ENCODE assay signal across 20 cellular contexts in the genomic region with DNA sequence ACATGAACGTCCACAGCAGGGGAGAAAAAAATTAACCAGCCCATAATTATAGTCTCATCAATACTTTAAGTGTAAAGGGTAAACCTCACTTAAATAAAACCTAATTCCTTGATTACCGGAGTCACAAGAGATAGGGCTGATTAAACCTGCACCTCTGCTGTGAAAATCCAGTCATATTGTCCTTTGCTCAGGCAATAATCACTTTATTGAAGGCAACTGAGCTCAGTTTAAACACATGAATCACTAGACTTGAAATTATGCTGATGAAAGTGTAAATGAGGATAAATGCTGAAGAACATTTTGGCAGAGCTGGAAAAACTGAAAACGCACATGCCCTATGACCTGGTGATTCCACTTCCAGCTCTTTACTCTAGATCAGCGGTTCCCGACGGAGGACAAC. TPM values are rescaled to one million over a fixed set of nuclear protein-coding genes. Genes with fewer than 3 reads are reported as not detected.
"Had no signal": no experiment of that assay in that cellular context is flagged by ENCODE, and none has a peak within 500 bp of the region (broad histone marks: within the 10 kb centered on the region; RNA-seq: fewer than 3 reads in every experiment).

No MANE protein-coding gene starts in this region.

- H3K27ac ChIP-seq: HL-60, KMS-11, RWPE1 had no signal

- DNase-seq: Kasumi-1; MM.1S; NCI-H1092 treated with DMSO at 0.1 percent for 48 hours; NCI-H187; NCI-H2029; NCI-H345; NCI-H526 treated with DMSO at 0.1 percent for 48 hours; NCI-H748 treated with DMSO at 0.1 percent for 48 hours; NK-92 treated with Interleukin-12 subunit alpha and Interleukin-12 subunit beta, amount 100 ng/mL, for 24 hours; PC-3; SHP77; SK-N-SH; T-helper 1 cell had no signal

- H3K27ac Mint-ChIP-seq: IgD-negative memory B cell had no signal

- H3K4me3 ChIP-seq: K562 had no signal

- H3K4me3 Mint-ChIP-seq: IgD-negative memory B cell had no signal

- ATAC-seq: K562, Panc1, PC-3 had no signal

- H3K9me3 ChIP-seq: SK-N-SH had no signal

RNA-seq across cellular contexts. Expression of a gene that starts 6.7 kb away (rescaled TPM):
- total RNA-seq: M059J had no signal
